16 cellular contexts compared by ENCODE assay signal in genomic region chrX:72492499-72492898, GRCh38.
DNase-seq lines count a peak whose midpoint lies in the region; ATAC-seq and TF ChIP-seq lines count a peak whose summit lies in the region.
"Had no signal": no experiment of that assay in that cellular context is flagged by ENCODE, and none has a peak within 500 bp of the region (broad histone marks: within the 10 kb centered on the region; RNA-seq: fewer than 3 reads in every experiment).

No MANE protein-coding gene starts in this region.

- ATAC-seq in GM19467 (IDR thresholded peaks at IDR 0.05; ENCODE audit: unreplicated experiment) (peak; percentile 84), HG02884 (IDR thresholded peaks at IDR 0.05; ENCODE audit: unreplicated experiment) (peak; percentile 79), GM19397 (IDR thresholded peaks at IDR 0.05; ENCODE audit: unreplicated experiment) (no peak), HG03196 (IDR thresholded peaks at IDR 0.05; ENCODE audit: unreplicated experiment) (no peak)
- ATAC-seq: foreskin keratinocyte, upper lobe of right lung had no signal

- H3K27me3 ChIP-seq in GM06990 (replicated peaks; ENCODE audit: control insufficient read depth, insufficient read depth, low read length) (no peaks in the 10 kb centered on the region), MM.1S (replicated peaks; ENCODE audit: insufficient read depth, low read length) (no peaks in the 10 kb centered on the region)
- H3K27me3 ChIP-seq: brain microvascular endothelial cell, foreskin keratinocyte, ovary, upper lobe of right lung had no signal

- H3K4me3 ChIP-seq in GM06990 (replicated peaks; ENCODE audit: low read depth, low read length), result no peak overlapping the region
- no peak overlapping the region; the same call in 1 of the 2 replicates for H3K4me3 ChIP-seq in MM.1S (ENCODE audit: low read length)
- H3K4me3 ChIP-seq: ovary, upper lobe of right lung had no signal

- H3K4me1 ChIP-seq in MM.1S (ENCODE audit: low read length), result peaks cover 13% of the 10 kb centered on the region
- H3K4me1 ChIP-seq: foreskin keratinocyte, upper lobe of right lung had no signal

- H3K36me3 ChIP-seq in GM06990 (ENCODE audit: control insufficient read depth, insufficient read depth, low read length), result no peaks in the 10 kb centered on the region
- H3K36me3 ChIP-seq in MM.1S (replicated peaks; ENCODE audit: insufficient read depth, low read length), result no peaks in the 10 kb centered on the region
- H3K36me3 ChIP-seq: brain microvascular endothelial cell, ovary had no signal

- no peaks in the 10 kb centered on the region for H3K79me2 ChIP-seq in MM.1S (ENCODE audit: low read length)

- no peak overlapping the region for H3K4me3 Mint-ChIP-seq in type B pancreatic cell

- H3K9me3 ChIP-seq in MM.1S (replicated peaks; ENCODE audit: insufficient read depth, low read length), result no peaks in the 10 kb centered on the region
- H3K9me3 ChIP-seq: ovary, upper lobe of right lung had no signal

- no peak overlapping the region for H2AFZ ChIP-seq in MM.1S (ENCODE audit: low read length)

- no peaks in the 10 kb centered on the region for H3K9me3 Mint-ChIP-seq in type B pancreatic cell

- H3K9me2 ChIP-seq in MM.1S (replicated peaks; ENCODE audit: insufficient read depth, low read length), result no peaks in the 10 kb centered on the region

- peak overlapping the region; percentile 21; the same call in 1 of the 2 replicates for H3K27ac ChIP-seq in MM.1S (ENCODE audit: low read length)
- H3K27ac ChIP-seq: brain microvascular endothelial cell, foreskin keratinocyte, ovary, upper lobe of right lung had no signal

- no peak overlapping the region for H3K9ac ChIP-seq in MM.1S (ENCODE audit: low read length)

- peaks cover 11% of the 10 kb centered on the region for H3K36me3 Mint-ChIP-seq in type B pancreatic cell

- no peaks in the 10 kb centered on the region for H3K4me1 Mint-ChIP-seq in type B pancreatic cell (ENCODE audit: unreplicated experiment)

- no peak overlapping the region for H3K27ac Mint-ChIP-seq in type B pancreatic cell

- no peaks in the 10 kb centered on the region for H3K27me3 Mint-ChIP-seq in type B pancreatic cell

- DNase-seq in GM06990 (ENCODE audit: extremely low read depth, insufficient read length), result peak; percentile 34
- DNase-seq in MM.1S, result peak; percentile 25
- DNase-seq in type B pancreatic cell (ENCODE audit: extremely low spot score, unreplicated experiment), result no peak
- no peak for DNase-seq in T-helper 9 cell
- DNase-seq: activated CD4-positive, alpha-beta T cell treated with anti-CD3 and anti-CD28 coated beads, Interleukin-2, amount 50 U/mL, for 48 hours; brain microvascular endothelial cell; DMS 273 treated with DMSO at 0.1 percent for 48 hours; foreskin keratinocyte; H7; NCI-H2171 treated with DMSO at 0.1 percent for 48 hours; ovary; upper lobe of right lung had no signal

- H3K4me2 ChIP-seq in MM.1S (ENCODE audit: low read depth, low read length), result peak overlapping the region; percentile 33; the same call in 1 of the 2 replicates

- TF ChIP-seq CTCF in GM06990 (IDR thresholded peaks at IDR 0.05; ENCODE audit: insufficient read depth, low read length, poor library complexity, severe bottlenecking), result no peak
- TF ChIP-seq CTCF in MM.1S (IDR thresholded peaks at IDR 0.05; ENCODE audit: low read length), result no peak
- TF ChIP-seq CTCF in type B pancreatic cell (conservative IDR thresholded peaks at IDR 0.05), result no peak

- H4K20me1 ChIP-seq in MM.1S (ENCODE audit: insufficient read depth, low read length), result no peaks in the 10 kb centered on the region

- peaks cover 4% of the 10 kb centered on the region; the same call in 1 of the 2 replicates for H3F3A ChIP-seq in MM.1S (ENCODE audit: insufficient read depth, low read length)

Comparison
In these comparisons a context has a peak if more than half of its experiments do, and no peak if none do; other contexts are left out.
1. DNase-seq: peak in GM06990 (single experiment) and MM.1S (single experiment); none in type B pancreatic cell (single experiment) and T-helper 9 cell (single experiment).
2. ATAC-seq: peak in GM19467 (single experiment) and HG02884 (single experiment); none in GM19397 (single experiment) and HG03196 (single experiment).